8 cellular contexts compared by ENCODE assay signal in genomic region chr17:47649153-47649971, GRCh38. TPM values are rescaled to one million over a fixed set of nuclear protein-coding genes. Genes with fewer than 3 reads are reported as not detected.
DNase-seq lines count a peak whose midpoint lies in the region; ATAC-seq and TF ChIP-seq lines count a peak whose summit lies in the region.

Gene KPNB1 (plus strand): TSS chr17:47649919. CDS start chr17:47650245, 326 bp downstream.

- peaks cover 22% of the 10 kb centered on the region for H3K36me3 Mint-ChIP-seq in activated naive CD8-positive, alpha-beta T cell

- H3K27ac Mint-ChIP-seq in activated naive CD8-positive, alpha-beta T cell = peak within 1 kb of the TSS; percentile 99

- 0 to 1% methylated on average over 69 to 73 of the region's 74 CpGs for WGBS in testis, 2 donors

- H3K4me3 Mint-ChIP-seq in activated naive CD8-positive, alpha-beta T cell = peak within 1 kb of the TSS; percentile 99

- peak; percentile 75 for ATAC-seq in HG02623 (IDR thresholded peaks at IDR 0.05; ENCODE audit: unreplicated experiment)
- peak; percentile 97 for ATAC-seq in omental fat pad (ENCODE audit: low FRiP score)

- peak within 1 kb of the TSS; percentile 97 to 98 for H3K4me3 ChIP-seq in testis

- H3K9me3 ChIP-seq in testis = no peaks in the 10 kb centered on the region

- H3K9me3 Mint-ChIP-seq in activated naive CD8-positive, alpha-beta T cell (ENCODE audit: low read depth) = no peaks in the 10 kb centered on the region

- no peaks in the 10 kb centered on the region for H3K27me3 ChIP-seq in testis

- peak within 1 kb of the TSS; percentile 83 to 95 for H3K27ac ChIP-seq in testis

- CTCF ChIA-PET in GM10248 (lab: Yijun Ruan, JAX) = interaction anchor here (0.8 to 5.5 kb wide), 13 partner anchors 8 to 192 kb away, joined by 3 to 28 read pairs (median 3); partner anchors contain the start of genes SCRN2 and TBX21

- H3K4me1 ChIP-seq in testis = peaks cover 18% of the 10 kb centered on the region

- DNase-seq in GM10248 (ENCODE audit: extremely low spot score) (peak; percentile 93), NCI-H1105 (lab: John Stamatoyannopoulos, UW) (peak; percentile 97), SKM-1 treated with dmso at 0.1 percent for 144 hours (lab: John Stamatoyannopoulos, UW; ENCODE audit: unreplicated experiment) (peak; percentile 99), glomerular endothelial cell (ENCODE audit: extremely low read depth, low read depth, low spot score) (peak; percentile 94), omental fat pad (ENCODE audit: low spot score) (peak; percentile 89), testis (peak; percentile 100)

- no peaks in the 10 kb centered on the region for H3K27me3 Mint-ChIP-seq in activated naive CD8-positive, alpha-beta T cell

- intact Hi-C loops in testis (cut with DNase I; ENCODE audit: low total_unique reads) = no loop called here

- TF ChIP-seq CTCF in GM10248 (IDR thresholded peaks at IDR 0.05; ENCODE audit: control extremely low read depth, extremely low read depth, low read depth, missing control alignments) (no peak), omental fat pad (IDR thresholded peaks at IDR 0.05) (no peak), testis (IDR thresholded peaks at IDR 0.05) (no peak)

- H3K36me3 ChIP-seq in testis (ENCODE audit: low read depth, missing control alignments) = no peaks in the 10 kb centered on the region

- no peak for TF ChIP-seq POLR2A in testis (IDR thresholded peaks at IDR 0.05)

- peaks cover 55% of the 10 kb centered on the region for H3K4me1 Mint-ChIP-seq in activated naive CD8-positive, alpha-beta T cell (ENCODE audit: low read depth)

- POLR2A ChIA-PET in GM10248 (lab: Yijun Ruan, JAX) = interaction anchor here (0.6 to 1.6 kb wide), 5 partner anchors 14 to 272 kb away, joined by 3 to 11 read pairs (median 5); no protein-coding TSS in a partner anchor

RNA-seq across cellular contexts. Expression of gene KPNB1, which starts in this region (rescaled TPM):
- 278 and 309 TPM in 2 replicates for total RNA-seq in glomerular endothelial cell
- total RNA-seq in omental fat pad = 100 to 1,000 TPM; 193 to 335 (median 207) TPM
- total RNA-seq in testis = 100 to 1,000 TPM; 262 to 299 TPM
- polyA plus RNA-seq in testis (ENCODE audit: insufficient read depth, low read depth, low replicate concordance) = 391 TPM

Comparison
In these comparisons a context has a peak if more than half of its experiments do, and no peak if none do; other contexts are left out.
1. Peak in every context shown above with its lines: DNase-seq, ATAC-seq, H3K4me3 ChIP-seq and H3K27ac ChIP-seq.